Comparison of ENCODE assay signal across 14 cellular contexts in genomic region chr1:19514391-19514831, GRCh38. TPM values are rescaled to one million over a fixed set of nuclear protein-coding genes. Genes with fewer than 3 reads are reported as not detected.
DNase-seq lines count a peak whose midpoint lies in the region; ATAC-seq and TF ChIP-seq lines count a peak whose summit lies in the region.
"Had no signal": no experiment of that assay in that cellular context is flagged by ENCODE, and none has a peak within 500 bp of the region (broad histone marks: within the 10 kb centered on the region; RNA-seq: fewer than 3 reads in every experiment).

No MANE protein-coding gene starts in this region.

- TF ChIP-seq CTCF in fibroblast of pulmonary artery (IDR thresholded peaks at IDR 0.05; ENCODE audit: low read length, missing control alignments) (no peak), tibial nerve (IDR thresholded peaks at IDR 0.05) (no peak)

- H3K9ac ChIP-seq in adipocyte (ENCODE audit: low read length) = peak overlapping the region; percentile 27
- no peak overlapping the region for H3K9ac ChIP-seq in mucosa of rectum (ENCODE audit: low read depth in 1 of 2, low read length in 2 of 2)
- H3K9ac ChIP-seq in mesendoderm (ENCODE audit: low read length) = no peak overlapping the region

- H4K8ac ChIP-seq in mesendoderm (ENCODE audit: low read depth, low read length) = no peak overlapping the region

- H3K9me3 ChIP-seq in adipocyte (ENCODE audit: control insufficient read depth, low read length) (no peaks in the 10 kb centered on the region), mucosa of rectum (ENCODE audit: control insufficient read depth in 2 of 2, low read length in 2 of 2) (no peaks in the 10 kb centered on the region), tibial nerve (no peaks in the 10 kb centered on the region)

- no peak overlapping the region for H2AK5ac ChIP-seq in mesendoderm (ENCODE audit: low read length)

- WGBS in tibial nerve, 2 donors = 50 to 53% methylated on average over 7 of the region's 7 CpGs
- WGBS in mesendoderm (ENCODE audit: extremely low coverage, insufficient coverage, low lambda C conversion rate) = no CpG with 5 or more reads among the region's 7 CpGs

- H3K56ac ChIP-seq in mesendoderm (ENCODE audit: low read length) = no peak overlapping the region

- H3K27ac ChIP-seq in mucosa of rectum (ENCODE audit: low read depth in 2 of 2, low read length in 2 of 2) (peak overlapping the region; percentile 47 to 52), tibial nerve (peak overlapping the region in 3 of 4 donors; percentile 12 to 81 (median 67)), mesendoderm (ENCODE audit: low read depth, low read length) (no peak overlapping the region)
- H3K27ac ChIP-seq: PC-9 had no signal

- H2BK5ac ChIP-seq in mesendoderm (ENCODE audit: low read length) = no peak overlapping the region

- H3K27me3 ChIP-seq in adipocyte (replicated peaks; ENCODE audit: control insufficient read depth, insufficient read depth, low read length) (no peaks in the 10 kb centered on the region), mucosa of rectum (ENCODE audit: control insufficient read depth in 2 of 2, insufficient read depth in 2 of 2, low read length in 2 of 2) (no peaks in the 10 kb centered on the region), tibial nerve (no peaks in the 10 kb centered on the region), mesendoderm (ENCODE audit: insufficient read depth, low read length, poor library complexity) (no peaks in the 10 kb centered on the region)

- peak; percentile 21 for DNase-seq in adipocyte (ENCODE audit: low read depth)
- peak; percentile 57 for DNase-seq in fibroblast of pulmonary artery (ENCODE audit: low read depth)
- peak; percentile 63 to 76 for DNase-seq in tibial nerve (ENCODE audit: low spot score in 2 of 2)
- DNase-seq in mesendoderm = no peak
- no peak for DNase-seq in activated T-cell treated with anti-CD3 and anti-CD28 coated beads, Interleukin-2, amount 50 U/mL, for 1 hour
- no peak for DNase-seq in amygdala (lab: John Stamatoyannopoulos, UW)
- DNase-seq: activated CD8-positive, alpha-beta T cell treated with anti-CD3 and anti-CD28 coated beads, Interleukin-2, amount 10 ng/mL, durations not matched to agents 7 days and 5 days; anterior cingulate cortex; effector memory CD4-positive, alpha-beta T cell; NCI-H1694; NCI-H526; PC-9 had no signal

- H3K18ac ChIP-seq in mesendoderm (ENCODE audit: low read length) = no peak overlapping the region

- no peak overlapping the region for H2BK15ac ChIP-seq in mesendoderm (replicated peaks; ENCODE audit: low read depth)

- H3K4me1 ChIP-seq in adipocyte (ENCODE audit: control insufficient read depth, insufficient read depth, low read length) = peaks cover 23% of the 10 kb centered on the region
- H3K4me1 ChIP-seq in mucosa of rectum (ENCODE audit: control insufficient read depth in 2 of 2, insufficient read depth in 2 of 2, low read length in 2 of 2) = peaks cover 0 to 6% of the 10 kb centered on the region in 2 donors
- peaks cover 0 to 18% (median 0%) of the 10 kb centered on the region in 4 donors for H3K4me1 ChIP-seq in tibial nerve
- H3K4me1 ChIP-seq in mesendoderm (ENCODE audit: control insufficient read depth, low read depth, low read length) = no peaks in the 10 kb centered on the region

- no peak overlapping the region for H3K4ac ChIP-seq in mesendoderm (ENCODE audit: low read depth, low read length)

- no peaks in the 10 kb centered on the region for H3K79me2 ChIP-seq in mesendoderm (ENCODE audit: control insufficient read depth, insufficient read depth, low read length)

- no peak overlapping the region for H3K4me3 ChIP-seq in adipocyte (ENCODE audit: low read length)
- H3K4me3 ChIP-seq in fibroblast of pulmonary artery (replicated peaks; ENCODE audit: low read depth, low read length) = no peak overlapping the region
- no peak overlapping the region for H3K4me3 ChIP-seq in mucosa of rectum (ENCODE audit: low read length in 2 of 2)
- H3K4me3 ChIP-seq in tibial nerve = no peak overlapping the region
- H3K4me3 ChIP-seq in mesendoderm (ENCODE audit: low read length) = no peak overlapping the region
- H3K4me3 ChIP-seq: PC-9 had no signal

- TF ChIP-seq POLR2A in tibial nerve (IDR thresholded peaks at IDR 0.05) = no peak

- H3K4me2 ChIP-seq in mesendoderm (ENCODE audit: low read length) = no peak overlapping the region
- H3K4me2 ChIP-seq: PC-9 had no signal

- H3K79me1 ChIP-seq in mesendoderm (ENCODE audit: low read length) = no peaks in the 10 kb centered on the region

- no peak overlapping the region for H3K23ac ChIP-seq in mesendoderm (ENCODE audit: low read length)

- H4K5ac ChIP-seq in mesendoderm (ENCODE audit: low read length) = no peak overlapping the region

- no peaks in the 10 kb centered on the region for H3K36me3 ChIP-seq in adipocyte (ENCODE audit: control insufficient read depth, insufficient read depth, low read length, severe bottlenecking)
- H3K36me3 ChIP-seq in mucosa of rectum (ENCODE audit: control insufficient read depth in 2 of 2, insufficient read depth in 2 of 2, low read length in 2 of 2) = no peaks in the 10 kb centered on the region
- H3K36me3 ChIP-seq in tibial nerve = no peaks in the 10 kb centered on the region
- no peaks in the 10 kb centered on the region for H3K36me3 ChIP-seq in mesendoderm (ENCODE audit: control insufficient read depth, insufficient read depth, low read length)

- TF ChIP-seq EP300 in tibial nerve (IDR thresholded peaks at IDR 0.05) = peak; percentile 38 to 85

- ATAC-seq in HG03175 (IDR thresholded peaks at IDR 0.05; ENCODE audit: unreplicated experiment) = no peak
- ATAC-seq: activated CD8-positive, alpha-beta T cell treated with anti-CD3 and anti-CD28 coated beads, Interleukin-2, amount 10 ng/mL, durations not matched to agents 7 days and 5 days had no signal

- H2BK120ac ChIP-seq in mesendoderm (ENCODE audit: low read depth, low read length) = no peak overlapping the region

RNA-seq across cellular contexts. Expression of gene CAPZB, which starts 29.1 kb away (rescaled TPM):
- total RNA-seq in tibial nerve = 100 to 1,000 TPM in 1 of 4 donors, 10 to 100 TPM in 3; 58.2 to 109 (median 96.7) TPM
- 289 TPM for polyA plus RNA-seq in mesendoderm (2013, experiment 1 of 2)
- polyA plus RNA-seq in mesendoderm (2013, experiment 2 of 2) = 292 TPM

Comparison
In these comparisons a context has a peak if more than half of its experiments do, and no peak if none do; other contexts are left out.
1. DNase-seq: peak in adipocyte (single experiment), fibroblast of pulmonary artery (single experiment) and tibial nerve (2 of 2); none in mesendoderm (single experiment), activated T-cell treated with anti-CD3 and anti-CD28 coated beads, Interleukin-2, amount 50 U/mL, for 1 hour (single experiment) and amygdala (0 of 56).